ENCODE assay signal across 15 cellular contexts in the genomic region with DNA sequence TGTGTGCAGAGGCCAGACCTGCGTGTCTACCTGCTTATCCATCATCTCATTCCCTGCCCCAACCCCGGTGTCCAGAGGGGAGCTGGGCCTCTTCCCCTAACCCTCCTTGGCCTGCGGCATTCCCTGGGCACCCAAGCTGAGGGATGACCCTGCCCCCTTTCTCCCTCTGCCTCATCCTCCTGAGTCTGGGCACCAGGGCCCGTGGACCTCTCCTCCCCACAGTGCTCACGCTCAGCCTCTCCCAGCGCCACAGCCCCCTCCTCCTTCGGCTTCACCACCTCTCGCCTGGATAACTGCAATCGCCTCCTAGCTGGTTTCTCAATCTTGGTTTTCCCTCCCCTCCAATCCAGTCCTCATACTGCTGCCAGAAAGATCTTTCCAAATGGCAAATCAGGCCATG. TPM values are rescaled to one million over a fixed set of nuclear protein-coding genes. Genes with fewer than 3 reads are reported as not detected.
DNase-seq lines count a peak whose midpoint lies in the region; ATAC-seq and TF ChIP-seq lines count a peak whose summit lies in the region.
"Had no signal": no experiment of that assay in that cellular context is flagged by ENCODE, and none has a peak within 500 bp of the region (broad histone marks: within the 10 kb centered on the region; RNA-seq: fewer than 3 reads in every experiment).

No MANE protein-coding gene starts in this region.

- peaks cover 7 to 9% of the 10 kb centered on the region in 2 donors for H3K4me1 Mint-ChIP-seq in natural killer cell treated with Interleukin-12 subunit alpha and Interleukin-12 subunit beta and Interleukin-15 and Interleukin-18, amount 100 ng/mL, for 72 hours (ENCODE audit: low read depth in 2 of 2)
- H3K4me1 Mint-ChIP-seq in natural killer cell (peaks cover 0 to 7% of the 10 kb centered on the region in 2 donors), nephron progenitor cell (peaks cover 45% of the 10 kb centered on the region), type B pancreatic cell (ENCODE audit: unreplicated experiment) (peaks cover 38% of the 10 kb centered on the region)
- H3K4me1 Mint-ChIP-seq in dendritic cell treated with granulocyte-macrophage colony-stimulating factor and Interleukin-4, amounts not matched to agents 40 ng/mL and 50 ng/mL, for 4 days (ENCODE audit: low read depth), result peaks cover 22% of the 10 kb centered on the region
- H3K4me1 Mint-ChIP-seq: IgD-negative memory B cell had no signal

- peaks cover 0 to 40% (median 31%) of the 10 kb centered on the region in 4 donors for H3K4me1 ChIP-seq in transverse colon

- DNase-seq in natural killer cell treated with Interleukin-12 subunit alpha and Interleukin-12 subunit beta and Interleukin-15 and Interleukin-18, amount 100 ng/mL, for 72 hours (ENCODE audit: low spot score), result no peak
- DNase-seq in natural killer cell, result no peak
- DNase-seq in nephron progenitor cell, result no peak
- no peak for DNase-seq in type B pancreatic cell (ENCODE audit: extremely low spot score, unreplicated experiment)
- no peak for DNase-seq in transverse colon
- DNase-seq in head of caudate nucleus, result no peak
- DNase-seq in NK-92 (lab: John Stamatoyannopoulos, UW; ENCODE audit: unreplicated experiment), result no peak
- DNase-seq: C1 segment of cervical spinal cord, Kasumi-1, NCI-H1105 treated with DMSO at 0.1 percent for 48 hours, NCI-H226, NCI-H524 treated with DMSO at 0.1 percent for 48 hours had no signal

- WGBS in transverse colon (ENCODE audit: low coverage in 1 of 2), 2 donors, result 82 to 89% methylated on average over 5 to 9 of the region's 9 CpGs

- TF ChIP-seq CTCF in natural killer cell (IDR thresholded peaks at IDR 0.05) (no peak), nephron progenitor cell (IDR thresholded peaks at IDR 0.05) (no peak), type B pancreatic cell (conservative IDR thresholded peaks at IDR 0.05) (no peak), transverse colon (IDR thresholded peaks at IDR 0.05) (no peak)

- H3K27ac Mint-ChIP-seq in natural killer cell treated with Interleukin-12 subunit alpha and Interleukin-12 subunit beta and Interleukin-15 and Interleukin-18, amount 100 ng/mL, for 72 hours, result peak overlapping the region; percentile 7 to 50
- H3K27ac Mint-ChIP-seq in natural killer cell (no peak overlapping the region), nephron progenitor cell (peak overlapping the region; percentile 36), type B pancreatic cell (peak overlapping the region; percentile 70)
- H3K27ac Mint-ChIP-seq in dendritic cell treated with granulocyte-macrophage colony-stimulating factor and Interleukin-4, amounts not matched to agents 40 ng/mL and 50 ng/mL, for 4 days, result peak overlapping the region; percentile 19
- H3K27ac Mint-ChIP-seq: IgD-negative memory B cell had no signal

- no peak for ATAC-seq in natural killer cell treated with Interleukin-12 subunit alpha and Interleukin-12 subunit beta and Interleukin-15 and Interleukin-18, amount 100 ng/mL, for 72 hours
- no peak for ATAC-seq in natural killer cell

- intact Hi-C loops in natural killer cell (cut with micrococcal nuclease) (no loop called here), transverse colon (cut with DNase I; ENCODE audit: low total_unique reads) (no loop called here), head of caudate nucleus (cut with DNase I) (no loop called here)
- intact Hi-C loops in dendritic cell treated with granulocyte-macrophage colony-stimulating factor and Interleukin-4, amounts not matched to agents 40 ng/mL and 50 ng/mL, for 4 days (cut with micrococcal nuclease), result no loop called here

- H3K9me3 ChIP-seq in transverse colon, result no peaks in the 10 kb centered on the region

- no peak overlapping the region for H3K4me3 Mint-ChIP-seq in natural killer cell treated with Interleukin-12 subunit alpha and Interleukin-12 subunit beta and Interleukin-15 and Interleukin-18, amount 100 ng/mL, for 72 hours
- no peak overlapping the region for H3K4me3 Mint-ChIP-seq in natural killer cell
- no peak overlapping the region for H3K4me3 Mint-ChIP-seq in dendritic cell treated with granulocyte-macrophage colony-stimulating factor and Interleukin-4, amounts not matched to agents 40 ng/mL and 50 ng/mL, for 4 days
- no peak overlapping the region for H3K4me3 Mint-ChIP-seq in nephron progenitor cell
- H3K4me3 Mint-ChIP-seq in type B pancreatic cell, result peak overlapping the region; percentile 26

- H3K27ac ChIP-seq in transverse colon, result no peak overlapping the region
- H3K27ac ChIP-seq: HL-60 had no signal

- H3K36me3 ChIP-seq in transverse colon, result no peaks in the 10 kb centered on the region

- no peak for TF ChIP-seq POLR2A in transverse colon (IDR thresholded peaks at IDR 0.05)

- no peak overlapping the region for H3K4me3 ChIP-seq in transverse colon

- in situ Hi-C loops in transverse colon (cut with MboI; ENCODE audit: low pct_ligation_motif_present in 1 of 4, low pct_unique_long_range_greater_than_20kb in 1 of 4, low sequenced_read_pairs in 3 of 4), result no loop called here

- no peaks in the 10 kb centered on the region for H3K36me3 Mint-ChIP-seq in natural killer cell treated with Interleukin-12 subunit alpha and Interleukin-12 subunit beta and Interleukin-15 and Interleukin-18, amount 100 ng/mL, for 72 hours
- H3K36me3 Mint-ChIP-seq in natural killer cell, result no peaks in the 10 kb centered on the region
- no peaks in the 10 kb centered on the region for H3K36me3 Mint-ChIP-seq in dendritic cell treated with granulocyte-macrophage colony-stimulating factor and Interleukin-4, amounts not matched to agents 40 ng/mL and 50 ng/mL, for 4 days (ENCODE audit: low read depth)
- H3K36me3 Mint-ChIP-seq in nephron progenitor cell (ENCODE audit: low read depth), result no peaks in the 10 kb centered on the region
- no peaks in the 10 kb centered on the region for H3K36me3 Mint-ChIP-seq in type B pancreatic cell
- H3K36me3 Mint-ChIP-seq: IgD-negative memory B cell had no signal

- no peaks in the 10 kb centered on the region for H3K27me3 ChIP-seq in transverse colon

- H3K9me3 Mint-ChIP-seq in natural killer cell treated with Interleukin-12 subunit alpha and Interleukin-12 subunit beta and Interleukin-15 and Interleukin-18, amount 100 ng/mL, for 72 hours, result no peaks in the 10 kb centered on the region
- H3K9me3 Mint-ChIP-seq in natural killer cell, result no peaks in the 10 kb centered on the region
- H3K9me3 Mint-ChIP-seq in dendritic cell treated with granulocyte-macrophage colony-stimulating factor and Interleukin-4, amounts not matched to agents 40 ng/mL and 50 ng/mL, for 4 days, result no peaks in the 10 kb centered on the region
- peaks cover 9% of the 10 kb centered on the region for H3K9me3 Mint-ChIP-seq in nephron progenitor cell
- no peaks in the 10 kb centered on the region for H3K9me3 Mint-ChIP-seq in type B pancreatic cell
- H3K9me3 Mint-ChIP-seq: IgD-negative memory B cell had no signal

- peaks cover 2 to 10% of the 10 kb centered on the region in 2 donors for H3K27me3 Mint-ChIP-seq in natural killer cell treated with Interleukin-12 subunit alpha and Interleukin-12 subunit beta and Interleukin-15 and Interleukin-18, amount 100 ng/mL, for 72 hours
- peaks cover 6% of the 10 kb centered on the region in 2 donors for H3K27me3 Mint-ChIP-seq in natural killer cell (ENCODE audit: low read depth in 2 of 2)
- H3K27me3 Mint-ChIP-seq in dendritic cell treated with granulocyte-macrophage colony-stimulating factor and Interleukin-4, amounts not matched to agents 40 ng/mL and 50 ng/mL, for 4 days, result peaks cover 15% of the 10 kb centered on the region
- H3K27me3 Mint-ChIP-seq in nephron progenitor cell (ENCODE audit: low read depth, poor library complexity), result peaks cover 25% of the 10 kb centered on the region
- H3K27me3 Mint-ChIP-seq in type B pancreatic cell, result no peaks in the 10 kb centered on the region

- no peak for TF ChIP-seq EP300 in transverse colon (IDR thresholded peaks at IDR 0.05; ENCODE audit: low read depth)

RNA-seq across cellular contexts. Expression of gene IRF2BPL, which starts 16.3 kb away (rescaled TPM):
- 10 to 100 TPM; 18.0 to 28.9 TPM for total RNA-seq in natural killer cell treated with Interleukin-12 subunit alpha and Interleukin-12 subunit beta and Interleukin-15 and Interleukin-18, amount 100 ng/mL, for 72 hours
- total RNA-seq in natural killer cell, result 10 to 100 TPM; 39.3 to 46.5 (median 46.3) TPM
- total RNA-seq in type B pancreatic cell (ENCODE audit: low replicate concordance), result 59.7 and 116 TPM in 2 replicates
- 10 to 100 TPM; 21.0 to 53.5 (median 32.5) TPM for total RNA-seq in transverse colon

Comparison
In these comparisons a context has a peak if more than half of its experiments do, and no peak if none do; other contexts are left out.
1. H3K27ac Mint-ChIP-seq: peak in natural killer cell treated with Interleukin-12 subunit alpha and Interleukin-12 subunit beta and Interleukin-15 and Interleukin-18, amount 100 ng/mL, for 72 hours (2 of 2), dendritic cell treated with granulocyte-macrophage colony-stimulating factor and Interleukin-4, amounts not matched to agents 40 ng/mL and 50 ng/mL, for 4 days (single experiment), nephron progenitor cell (single experiment) and type B pancreatic cell (single experiment); none in natural killer cell (0 of 2).